Comparison of ENCODE assay signal across 1 cellular context in the genomic region with DNA sequence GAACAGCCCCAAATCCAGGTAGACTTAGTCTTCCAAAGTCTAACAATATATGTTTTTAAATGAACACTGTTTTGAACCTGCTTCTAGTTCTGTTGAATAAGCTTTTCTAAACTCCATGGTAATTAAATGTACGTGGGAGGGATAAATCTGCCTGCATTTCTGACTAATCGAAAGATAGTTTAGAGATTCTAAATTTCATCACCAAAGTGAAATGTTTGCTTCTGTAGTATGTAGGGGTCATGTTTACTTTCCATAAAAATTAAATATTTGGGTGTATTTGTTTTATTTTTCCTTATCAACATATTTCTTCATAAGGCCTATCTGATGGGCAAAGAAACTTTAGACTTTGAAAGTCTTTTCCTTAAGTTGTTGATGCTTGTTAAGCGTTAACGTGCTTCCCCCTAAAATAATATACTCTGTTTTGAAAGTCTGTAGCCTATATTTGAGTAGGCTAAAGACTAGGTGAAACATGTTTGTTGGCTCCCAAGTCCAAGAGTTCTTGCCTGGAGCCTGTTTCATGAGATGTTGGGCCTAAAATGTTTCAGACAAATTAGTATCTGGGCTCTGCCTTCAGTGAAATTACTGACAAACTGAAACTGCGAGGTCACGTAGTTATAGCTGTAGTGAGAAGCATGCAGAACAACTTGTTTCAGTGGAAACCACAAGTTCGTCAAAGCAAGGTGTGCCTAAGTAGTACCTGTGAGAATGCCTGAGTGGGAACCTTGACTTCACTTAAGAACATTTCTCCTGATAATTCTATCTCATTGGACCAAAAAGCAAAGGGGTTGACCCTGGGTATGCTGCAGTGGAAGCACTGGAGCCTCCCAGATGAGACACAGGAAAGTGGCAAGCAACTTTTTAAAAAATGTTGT.
TF ChIP-seq lines count a peak whose summit lies in the region.

No MANE protein-coding gene starts in this region.

TF ChIP-seq in GM12878, 131 proteins besides CTCF, POLR2A, EP300 and RAD21 (continued from another document):
- TF ChIP-seq, protein P1, sequence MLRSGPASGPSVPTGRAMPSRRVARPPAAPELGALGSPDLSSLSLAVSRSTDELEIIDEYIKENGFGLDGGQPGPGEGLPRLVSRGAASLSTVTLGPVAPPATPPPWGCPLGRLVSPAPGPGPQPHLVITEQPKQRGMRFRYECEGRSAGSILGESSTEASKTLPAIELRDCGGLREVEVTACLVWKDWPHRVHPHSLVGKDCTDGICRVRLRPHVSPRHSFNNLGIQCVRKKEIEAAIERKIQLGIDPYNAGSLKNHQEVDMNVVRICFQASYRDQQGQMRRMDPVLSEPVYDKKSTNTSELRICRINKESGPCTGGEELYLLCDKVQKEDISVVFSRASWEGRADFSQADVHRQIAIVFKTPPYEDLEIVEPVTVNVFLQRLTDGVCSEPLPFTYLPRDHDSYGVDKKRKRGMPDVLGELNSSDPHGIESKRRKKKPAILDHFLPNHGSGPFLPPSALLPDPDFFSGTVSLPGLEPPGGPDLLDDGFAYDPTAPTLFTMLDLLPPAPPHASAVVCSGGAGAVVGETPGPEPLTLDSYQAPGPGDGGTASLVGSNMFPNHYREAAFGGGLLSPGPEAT (IDR thresholded peaks at IDR 0.05; ENCODE audit: low read depth) = peak; percentile 70; the same call in 1 of the 2 replicates
- TF ChIP-seq, protein P2, sequence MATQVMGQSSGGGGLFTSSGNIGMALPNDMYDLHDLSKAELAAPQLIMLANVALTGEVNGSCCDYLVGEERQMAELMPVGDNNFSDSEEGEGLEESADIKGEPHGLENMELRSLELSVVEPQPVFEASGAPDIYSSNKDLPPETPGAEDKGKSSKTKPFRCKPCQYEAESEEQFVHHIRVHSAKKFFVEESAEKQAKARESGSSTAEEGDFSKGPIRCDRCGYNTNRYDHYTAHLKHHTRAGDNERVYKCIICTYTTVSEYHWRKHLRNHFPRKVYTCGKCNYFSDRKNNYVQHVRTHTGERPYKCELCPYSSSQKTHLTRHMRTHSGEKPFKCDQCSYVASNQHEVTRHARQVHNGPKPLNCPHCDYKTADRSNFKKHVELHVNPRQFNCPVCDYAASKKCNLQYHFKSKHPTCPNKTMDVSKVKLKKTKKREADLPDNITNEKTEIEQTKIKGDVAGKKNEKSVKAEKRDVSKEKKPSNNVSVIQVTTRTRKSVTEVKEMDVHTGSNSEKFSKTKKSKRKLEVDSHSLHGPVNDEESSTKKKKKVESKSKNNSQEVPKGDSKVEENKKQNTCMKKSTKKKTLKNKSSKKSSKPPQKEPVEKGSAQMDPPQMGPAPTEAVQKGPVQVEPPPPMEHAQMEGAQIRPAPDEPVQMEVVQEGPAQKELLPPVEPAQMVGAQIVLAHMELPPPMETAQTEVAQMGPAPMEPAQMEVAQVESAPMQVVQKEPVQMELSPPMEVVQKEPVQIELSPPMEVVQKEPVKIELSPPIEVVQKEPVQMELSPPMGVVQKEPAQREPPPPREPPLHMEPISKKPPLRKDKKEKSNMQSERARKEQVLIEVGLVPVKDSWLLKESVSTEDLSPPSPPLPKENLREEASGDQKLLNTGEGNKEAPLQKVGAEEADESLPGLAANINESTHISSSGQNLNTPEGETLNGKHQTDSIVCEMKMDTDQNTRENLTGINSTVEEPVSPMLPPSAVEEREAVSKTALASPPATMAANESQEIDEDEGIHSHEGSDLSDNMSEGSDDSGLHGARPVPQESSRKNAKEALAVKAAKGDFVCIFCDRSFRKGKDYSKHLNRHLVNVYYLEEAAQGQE (IDR thresholded peaks at IDR 0.05; ENCODE audit: low read depth, low read length) = no peak
- no peak for TF ChIP-seq KLF5 (IDR thresholded peaks at IDR 0.05; ENCODE audit: partially characterized antibody)
- TF ChIP-seq BMI1 (IDR thresholded peaks at IDR 0.05; ENCODE audit: borderline replicate concordance) = no peak
- no peak for TF ChIP-seq ZSCAN29 (IDR thresholded peaks at IDR 0.05)
- TF ChIP-seq, protein P3, sequence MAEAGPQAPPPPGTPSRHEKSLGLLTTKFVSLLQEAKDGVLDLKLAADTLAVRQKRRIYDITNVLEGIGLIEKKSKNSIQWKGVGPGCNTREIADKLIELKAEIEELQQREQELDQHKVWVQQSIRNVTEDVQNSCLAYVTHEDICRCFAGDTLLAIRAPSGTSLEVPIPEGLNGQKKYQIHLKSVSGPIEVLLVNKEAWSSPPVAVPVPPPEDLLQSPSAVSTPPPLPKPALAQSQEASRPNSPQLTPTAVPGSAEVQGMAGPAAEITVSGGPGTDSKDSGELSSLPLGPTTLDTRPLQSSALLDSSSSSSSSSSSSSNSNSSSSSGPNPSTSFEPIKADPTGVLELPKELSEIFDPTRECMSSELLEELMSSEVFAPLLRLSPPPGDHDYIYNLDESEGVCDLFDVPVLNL (IDR thresholded peaks at IDR 0.05; ENCODE audit: low read depth, low read length) = no peak
- TF ChIP-seq NR2C1 (IDR thresholded peaks at IDR 0.05) = no peak
- peak; percentile 87 for TF ChIP-seq NBN (IDR thresholded peaks at IDR 0.05)
- TF ChIP-seq, protein P4, sequence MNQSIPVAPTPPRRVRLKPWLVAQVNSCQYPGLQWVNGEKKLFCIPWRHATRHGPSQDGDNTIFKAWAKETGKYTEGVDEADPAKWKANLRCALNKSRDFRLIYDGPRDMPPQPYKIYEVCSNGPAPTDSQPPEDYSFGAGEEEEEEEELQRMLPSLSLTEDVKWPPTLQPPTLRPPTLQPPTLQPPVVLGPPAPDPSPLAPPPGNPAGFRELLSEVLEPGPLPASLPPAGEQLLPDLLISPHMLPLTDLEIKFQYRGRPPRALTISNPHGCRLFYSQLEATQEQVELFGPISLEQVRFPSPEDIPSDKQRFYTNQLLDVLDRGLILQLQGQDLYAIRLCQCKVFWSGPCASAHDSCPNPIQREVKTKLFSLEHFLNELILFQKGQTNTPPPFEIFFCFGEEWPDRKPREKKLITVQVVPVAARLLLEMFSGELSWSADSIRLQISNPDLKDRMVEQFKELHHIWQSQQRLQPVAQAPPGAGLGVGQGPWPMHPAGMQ (IDR thresholded peaks at IDR 0.05; ENCODE audit: borderline replicate concordance) = no peak
- TF ChIP-seq, protein P5, sequence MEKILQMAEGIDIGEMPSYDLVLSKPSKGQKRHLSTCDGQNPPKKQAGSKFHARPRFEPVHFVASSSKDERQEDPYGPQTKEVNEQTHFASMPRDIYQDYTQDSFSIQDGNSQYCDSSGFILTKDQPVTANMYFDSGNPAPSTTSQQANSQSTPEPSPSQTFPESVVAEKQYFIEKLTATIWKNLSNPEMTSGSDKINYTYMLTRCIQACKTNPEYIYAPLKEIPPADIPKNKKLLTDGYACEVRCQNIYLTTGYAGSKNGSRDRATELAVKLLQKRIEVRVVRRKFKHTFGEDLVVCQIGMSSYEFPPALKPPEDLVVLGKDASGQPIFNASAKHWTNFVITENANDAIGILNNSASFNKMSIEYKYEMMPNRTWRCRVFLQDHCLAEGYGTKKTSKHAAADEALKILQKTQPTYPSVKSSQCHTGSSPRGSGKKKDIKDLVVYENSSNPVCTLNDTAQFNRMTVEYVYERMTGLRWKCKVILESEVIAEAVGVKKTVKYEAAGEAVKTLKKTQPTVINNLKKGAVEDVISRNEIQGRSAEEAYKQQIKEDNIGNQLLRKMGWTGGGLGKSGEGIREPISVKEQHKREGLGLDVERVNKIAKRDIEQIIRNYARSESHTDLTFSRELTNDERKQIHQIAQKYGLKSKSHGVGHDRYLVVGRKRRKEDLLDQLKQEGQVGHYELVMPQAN (conservative IDR thresholded peaks at IDR 0.05) = no peak
- no peak for TF ChIP-seq ZNF622 (IDR thresholded peaks at IDR 0.05)
- no peak for TF ChIP-seq EGR1 (IDR thresholded peaks at IDR 0.05; ENCODE audit: borderline replicate concordance in 1 of 2, low read depth in 2 of 2, low read length in 2 of 2)
- TF ChIP-seq FOXK2 (IDR thresholded peaks at IDR 0.05) = no peak
TF ChIP-seq in GM12878: peak in this region for 48.
